8 cellular contexts compared by ENCODE assay signal in the genomic region with DNA sequence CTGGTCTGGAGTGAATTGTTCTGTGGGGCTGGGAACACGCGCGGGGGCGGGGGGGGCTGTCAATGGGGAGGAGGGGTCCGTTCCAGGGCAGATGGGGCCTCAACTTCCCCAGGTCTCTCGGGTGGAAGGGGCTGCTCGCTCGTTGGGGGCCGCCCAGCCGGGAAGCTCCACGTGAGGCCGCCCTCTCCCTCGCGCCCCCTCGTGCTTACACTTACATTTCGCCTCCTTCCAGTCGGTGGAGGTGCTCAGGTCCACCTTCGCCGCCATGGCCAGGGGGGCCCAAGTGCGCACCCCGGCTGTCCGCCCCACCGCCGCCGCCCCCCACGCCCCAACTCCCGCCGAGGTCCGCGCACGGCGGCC. TPM values are rescaled to one million over a fixed set of nuclear protein-coding genes. Genes with fewer than 3 reads are reported as not detected.
A peak's percentile ranks its signal among the peaks of the same experiment; 100 is the strongest.
DNase-seq lines count a peak whose midpoint lies in the region; ATAC-seq and TF ChIP-seq lines count a peak whose summit lies in the region.

No MANE protein-coding gene starts in this region.

- H3K9me3 ChIP-seq in DND-41 (ENCODE audit: insufficient read depth, low read length, severe bottlenecking) = no peaks in the 10 kb centered on the region
- no peaks in the 10 kb centered on the region for H3K9me3 ChIP-seq in right cardiac atrium (ENCODE audit: control insufficient read depth, low read length)
- H3K9me3 ChIP-seq in smooth muscle cell (replicated peaks; ENCODE audit: low read depth) = no peaks in the 10 kb centered on the region

- peaks cover 13% of the 10 kb centered on the region for H3K4me1 Mint-ChIP-seq in activated naive CD4-positive, alpha-beta T cell treated with anti-CD3 and anti-CD28 coated beads, Interleukin-2, amount 10 ng/mL, durations not matched to agents 7 days and 5 days

- H3K4me1 ChIP-seq in DND-41 (ENCODE audit: insufficient read depth, low read length) (peaks cover 33% of the 10 kb centered on the region), right cardiac atrium (ENCODE audit: control insufficient read depth, insufficient read depth, low read length) (no peaks in the 10 kb centered on the region), smooth muscle cell (ENCODE audit: low read depth) (peaks cover 12% of the 10 kb centered on the region)

- H3K27me3 Mint-ChIP-seq in activated naive CD4-positive, alpha-beta T cell treated with anti-CD3 and anti-CD28 coated beads, Interleukin-2, amount 10 ng/mL, durations not matched to agents 7 days and 5 days = no peaks in the 10 kb centered on the region

- H3K4me3 Mint-ChIP-seq in activated naive CD4-positive, alpha-beta T cell treated with anti-CD3 and anti-CD28 coated beads, Interleukin-2, amount 10 ng/mL, durations not matched to agents 7 days and 5 days = peak overlapping the region; percentile 89

- TF ChIP-seq CTCF in DND-41 (IDR thresholded peaks at IDR 0.05; ENCODE audit: borderline replicate concordance, extremely low read depth, low read length, poor library complexity, severe bottlenecking) = no peak
- TF ChIP-seq CTCF in smooth muscle cell (IDR thresholded peaks at IDR 0.05; ENCODE audit: borderline replicate concordance, insufficient read depth, poor library complexity, severe bottlenecking) = no peak

- no peaks in the 10 kb centered on the region for H3K9me3 Mint-ChIP-seq in activated naive CD4-positive, alpha-beta T cell treated with anti-CD3 and anti-CD28 coated beads, Interleukin-2, amount 10 ng/mL, durations not matched to agents 7 days and 5 days

- H3K36me3 ChIP-seq in DND-41 (ENCODE audit: insufficient read depth, low read length) (no peaks in the 10 kb centered on the region; the same call in 1 of the 2 replicates), smooth muscle cell (ENCODE audit: low read depth) (no peaks in the 10 kb centered on the region)

- H2AFZ ChIP-seq in DND-41 (ENCODE audit: low read depth, low read length) = peak overlapping the region; percentile 99
- peak overlapping the region; percentile 96 for H2AFZ ChIP-seq in smooth muscle cell (ENCODE audit: low read depth)

- peaks cover 28% of the 10 kb centered on the region for H3K79me2 ChIP-seq in DND-41 (ENCODE audit: insufficient read depth, low read length)
- no peaks in the 10 kb centered on the region for H3K79me2 ChIP-seq in smooth muscle cell (ENCODE audit: low read depth)

- intact Hi-C loops in right cardiac atrium (cut with DNase I) = no loop called here

- no peaks in the 10 kb centered on the region for H3K36me3 Mint-ChIP-seq in activated naive CD4-positive, alpha-beta T cell treated with anti-CD3 and anti-CD28 coated beads, Interleukin-2, amount 10 ng/mL, durations not matched to agents 7 days and 5 days

- under 1% methylated on average over 32 of the region's 32 CpGs for WGBS in right cardiac atrium
- WGBS in smooth muscle cell (ENCODE audit: low lambda C conversion rate) = 3% methylated on average over 13 of the region's 32 CpGs

- peak overlapping the region; percentile 99 for H3K4me2 ChIP-seq in DND-41 (ENCODE audit: insufficient read depth, low read length)
- peak overlapping the region; percentile 92 for H3K4me2 ChIP-seq in smooth muscle cell

- H4K20me1 ChIP-seq in DND-41 (ENCODE audit: insufficient read depth, low read length) (no peaks in the 10 kb centered on the region), smooth muscle cell (ENCODE audit: low read depth) (no peaks in the 10 kb centered on the region)

- CTCF ChIA-PET in activated naive CD4-positive, alpha-beta T cell treated with anti-CD3 and anti-CD28 coated beads, Interleukin-2, amount 10 ng/mL, durations not matched to agents 7 days and 5 days (lab: Charles Lee) = interaction anchor here (0.6 to 1.7 kb wide), 3 partner anchors 13 to 39 kb away, joined by 3 to 5 read pairs (median 3); no protein-coding TSS in a partner anchor

- ATAC-seq in DND-41 (ENCODE audit: insufficient read depth, low read depth) (peak; percentile 25), HG02870 (IDR thresholded peaks at IDR 0.05; ENCODE audit: unreplicated experiment) (peak; percentile 13), right cardiac atrium (peak in 1 of 2 donors; percentile 5), GM21367 (IDR thresholded peaks at IDR 0.05; ENCODE audit: unreplicated experiment) (no peak), GM18873 (IDR thresholded peaks at IDR 0.05; ENCODE audit: low FRiP score, unreplicated experiment) (no peak)

- H3K9ac ChIP-seq in DND-41 (ENCODE audit: low read depth, low read length) = peak overlapping the region; percentile 95
- peak overlapping the region; percentile 15 for H3K9ac ChIP-seq in smooth muscle cell (ENCODE audit: low read depth)

- H3K27ac Mint-ChIP-seq in activated naive CD4-positive, alpha-beta T cell treated with anti-CD3 and anti-CD28 coated beads, Interleukin-2, amount 10 ng/mL, durations not matched to agents 7 days and 5 days = no peak overlapping the region

- H3K27ac ChIP-seq in DND-41 (ENCODE audit: low read length) (peak overlapping the region; percentile 86), right cardiac atrium (ENCODE audit: low read length) (no peak overlapping the region), smooth muscle cell (ENCODE audit: low read depth) (no peak overlapping the region)

- H3K27me3 ChIP-seq in DND-41 (ENCODE audit: insufficient read depth, low read length, poor library complexity) (no peaks in the 10 kb centered on the region), right cardiac atrium (ENCODE audit: control insufficient read depth, insufficient read depth) (no peaks in the 10 kb centered on the region), smooth muscle cell (ENCODE audit: low read depth) (no peaks in the 10 kb centered on the region)

- peak; percentile 40 for DNase-seq in DND-41
- peak; percentile 47 for DNase-seq in activated naive CD4-positive, alpha-beta T cell treated with anti-CD3 and anti-CD28 coated beads, Interleukin-2, amount 10 ng/mL, durations not matched to agents 7 days and 5 days
- peak in 1 of 3 donors; percentile 70 for DNase-seq in right cardiac atrium
- no peak for DNase-seq in smooth muscle cell (lab: John Stamatoyannopoulos, UW; ENCODE audit: unreplicated experiment)
- no peak for DNase-seq in NCI-H187 treated with DMSO at 0.1 percent for 48 hours (lab: John Stamatoyannopoulos, UW)

- no peaks in the 10 kb centered on the region for H3F3A ChIP-seq in smooth muscle cell (ENCODE audit: low read depth)

- H3K4me3 ChIP-seq in DND-41 (ENCODE audit: low read depth in 1 of 2, low read length in 2 of 2) (peak overlapping the region; percentile 95), right cardiac atrium (ENCODE audit: low read length) (peak overlapping the region; percentile 86), smooth muscle cell (peak overlapping the region; percentile 74)

RNA-seq across cellular contexts. Expression of gene MACROD1, which starts 0.5 kb away (rescaled TPM):
- 10 to 100 TPM; 40.4 to 62.2 (median 52.6) TPM for total RNA-seq in right cardiac atrium
- polyA plus RNA-seq in right cardiac atrium = 63.8 TPM
- total RNA-seq in smooth muscle cell = 9.2 and 57.9 TPM in 2 replicates
- polyA plus RNA-seq in smooth muscle cell = 32.6 and 35.2 TPM in 2 replicates

RNA-seq across cellular contexts. Expression of gene STIP1, which starts 20.5 kb away (rescaled TPM):
- total RNA-seq in right cardiac atrium (100 to 1,000 TPM in 2 of 4 donors, 10 to 100 TPM in 2; 93.0 to 170 (median 122) TPM), smooth muscle cell (103 and 114 TPM in 2 replicates)
- polyA plus RNA-seq in right cardiac atrium (99.7 TPM), smooth muscle cell (117 and 129 TPM in 2 replicates)

RNA-seq across cellular contexts. Expression of gene FERMT3, which starts 41.1 kb away (rescaled TPM):
- total RNA-seq in right cardiac atrium = 10 to 100 TPM in 3 of 4 donors, 1 to 10 TPM in 1; 5.9 to 17.5 (median 12.3) TPM
- 5.2 TPM for polyA plus RNA-seq in right cardiac atrium
- total RNA-seq in smooth muscle cell = 0.18 and 1.2 TPM in 2 replicates
- 2.4 and 3.7 TPM in 2 replicates for polyA plus RNA-seq in smooth muscle cell

Comparison
In these comparisons a context has a peak if more than half of its experiments do, and no peak if none do; other contexts are left out.
1. ATAC-seq: peak in DND-41 (single experiment) and HG02870 (single experiment); none in GM21367 (single experiment) and GM18873 (single experiment).
2. DNase-seq: peak in DND-41 (single experiment) and activated naive CD4-positive, alpha-beta T cell treated with anti-CD3 and anti-CD28 coated beads, Interleukin-2, amount 10 ng/mL, durations not matched to agents 7 days and 5 days (single experiment); none in smooth muscle cell (single experiment) and NCI-H187 treated with DMSO at 0.1 percent for 48 hours (single experiment).
3. Peak in every context shown above with its lines, with median percentiles within 50 percentile points of each other: H3K4me3 ChIP-seq.